In genomic region chr11:69297926-69298777, GRCh38 we compare ENCODE assay signal across 8 cellular contexts. TPM values are rescaled to one million over a fixed set of nuclear protein-coding genes. Genes with fewer than 3 reads are reported as not detected.
A peak's percentile ranks its signal among the peaks of the same experiment; 100 is the strongest.
DNase-seq lines count a peak whose midpoint lies in the region; ATAC-seq lines count a peak whose summit lies in the region.

No MANE protein-coding gene starts in this region.

- H3K27me3 Mint-ChIP-seq in activated CD4-positive, alpha-beta T cell treated with anti-CD3 and anti-CD28 coated beads, Interleukin-2, amount 10 ng/mL, durations not matched to agents 7 days and 5 days: no peaks in the 10 kb centered on the region
- H3K27me3 Mint-ChIP-seq in activated naive CD8-positive, alpha-beta T cell treated with anti-CD3 and anti-CD28 coated beads, Interleukin-2, amount 10 ng/mL, durations not matched to agents 7 days and 5 days: peaks cover 2% of the 10 kb centered on the region

- ATAC-seq in HG02763 (IDR thresholded peaks at IDR 0.05; ENCODE audit: unreplicated experiment): peak; percentile 51
- peak; percentile 29 for ATAC-seq in activated naive CD8-positive, alpha-beta T cell treated with anti-CD3 and anti-CD28 coated beads, Interleukin-2, amount 10 ng/mL, durations not matched to agents 7 days and 5 days (ENCODE audit: low read depth)

- CTCF ChIA-PET in activated CD4-positive, alpha-beta T cell treated with anti-CD3 and anti-CD28 coated beads, Interleukin-2, amount 10 ng/mL, durations not matched to agents 7 days and 5 days (lab: Charles Lee): interaction anchor here (1.0 to 2.2 kb wide), 3 partner anchors 9 to 17 kb away, joined by 3 to 7 read pairs (median 3); no protein-coding TSS in a partner anchor

- H3K4me3 Mint-ChIP-seq in activated CD4-positive, alpha-beta T cell treated with anti-CD3 and anti-CD28 coated beads, Interleukin-2, amount 10 ng/mL, durations not matched to agents 7 days and 5 days: peak overlapping the region; percentile 45
- peak overlapping the region; percentile 87 for H3K4me3 Mint-ChIP-seq in activated naive CD8-positive, alpha-beta T cell treated with anti-CD3 and anti-CD28 coated beads, Interleukin-2, amount 10 ng/mL, durations not matched to agents 7 days and 5 days

- POLR2A ChIA-PET in activated CD4-positive, alpha-beta T cell treated with anti-CD3 and anti-CD28 coated beads, Interleukin-2, amount 10 ng/mL, durations not matched to agents 7 days and 5 days (lab: Charles Lee): interaction anchor here (0.7 to 1.4 kb wide), 2 partner anchors 13 to 1824 kb away, joined by 3 to 4 read pairs; no protein-coding TSS in a partner anchor
- POLR2A ChIA-PET in activated naive CD8-positive, alpha-beta T cell treated with anti-CD3 and anti-CD28 coated beads, Interleukin-2, amount 10 ng/mL, durations not matched to agents 7 days and 5 days (lab: Charles Lee): interaction anchor here (0.6 to 4.3 kb wide), 7 partner anchors 12 to 460 kb away, joined by 3 to 30 read pairs (median 4); partner anchors contain the start of gene LTO1

- peak overlapping the region; percentile 88 for H3K27ac Mint-ChIP-seq in activated CD4-positive, alpha-beta T cell treated with anti-CD3 and anti-CD28 coated beads, Interleukin-2, amount 10 ng/mL, durations not matched to agents 7 days and 5 days
- peak overlapping the region; percentile 98 for H3K27ac Mint-ChIP-seq in activated naive CD8-positive, alpha-beta T cell treated with anti-CD3 and anti-CD28 coated beads, Interleukin-2, amount 10 ng/mL, durations not matched to agents 7 days and 5 days

- peaks cover 55% of the 10 kb centered on the region for H3K4me1 Mint-ChIP-seq in activated CD4-positive, alpha-beta T cell treated with anti-CD3 and anti-CD28 coated beads, Interleukin-2, amount 10 ng/mL, durations not matched to agents 7 days and 5 days
- H3K4me1 Mint-ChIP-seq in activated naive CD8-positive, alpha-beta T cell treated with anti-CD3 and anti-CD28 coated beads, Interleukin-2, amount 10 ng/mL, durations not matched to agents 7 days and 5 days: peaks cover 42% of the 10 kb centered on the region

- H3K9me3 Mint-ChIP-seq in activated CD4-positive, alpha-beta T cell treated with anti-CD3 and anti-CD28 coated beads, Interleukin-2, amount 10 ng/mL, durations not matched to agents 7 days and 5 days: no peaks in the 10 kb centered on the region
- H3K9me3 Mint-ChIP-seq in activated naive CD8-positive, alpha-beta T cell treated with anti-CD3 and anti-CD28 coated beads, Interleukin-2, amount 10 ng/mL, durations not matched to agents 7 days and 5 days: no peaks in the 10 kb centered on the region

- H3K36me3 Mint-ChIP-seq in activated CD4-positive, alpha-beta T cell treated with anti-CD3 and anti-CD28 coated beads, Interleukin-2, amount 10 ng/mL, durations not matched to agents 7 days and 5 days (ENCODE audit: low read depth): peaks cover 3% of the 10 kb centered on the region
- no peaks in the 10 kb centered on the region for H3K36me3 Mint-ChIP-seq in activated naive CD8-positive, alpha-beta T cell treated with anti-CD3 and anti-CD28 coated beads, Interleukin-2, amount 10 ng/mL, durations not matched to agents 7 days and 5 days

- DNase-seq in activated CD4-positive, alpha-beta T cell treated with anti-CD3 and anti-CD28 coated beads, Interleukin-2, amount 10 ng/mL, durations not matched to agents 7 days and 5 days: peak; percentile 42
- no peak for DNase-seq in activated CD4-positive, alpha-beta T cell treated with anti-CD3 and anti-CD28 coated beads for 1 hour
- DNase-seq in NCI-H226 (peak; percentile 98), cardiac septum (ENCODE audit: low spot score) (peak; percentile 93), putamen (ENCODE audit: low spot score) (peak; percentile 47), NCI-H2081 treated with DMSO at 0.1 percent for 48 hours (lab: John Stamatoyannopoulos, UW) (no peak)
- DNase-seq in activated naive CD8-positive, alpha-beta T cell treated with anti-CD3 and anti-CD28 coated beads, Interleukin-2, amount 10 ng/mL, durations not matched to agents 7 days and 5 days: peak; percentile 60

- intact Hi-C loops in cardiac septum (cut with DNase I): loop anchor here (1.0 to 5.0 kb wide), 6 partner anchors 119 to 341 kb away; no protein-coding TSS in a partner anchor

RNA-seq across cellular contexts. Expression of gene MYEOV, which starts 4.2 kb away (rescaled TPM):
- not detected for total RNA-seq in activated CD4-positive, alpha-beta T cell treated with anti-CD3 and anti-CD28 coated beads, Interleukin-2, amount 10 ng/mL, durations not matched to agents 7 days and 5 days
- not detected for total RNA-seq in activated naive CD8-positive, alpha-beta T cell treated with anti-CD3 and anti-CD28 coated beads, Interleukin-2, amount 10 ng/mL, durations not matched to agents 7 days and 5 days
- not detected for total RNA-seq in cardiac septum

Comparison
In these comparisons a context has a peak if more than half of its experiments do, and no peak if none do; other contexts are left out.
1. DNase-seq: peak in activated CD4-positive, alpha-beta T cell treated with anti-CD3 and anti-CD28 coated beads, Interleukin-2, amount 10 ng/mL, durations not matched to agents 7 days and 5 days (single experiment), NCI-H226 (single experiment), activated naive CD8-positive, alpha-beta T cell treated with anti-CD3 and anti-CD28 coated beads, Interleukin-2, amount 10 ng/mL, durations not matched to agents 7 days and 5 days (single experiment), cardiac septum (single experiment) and putamen (single experiment); none in activated CD4-positive, alpha-beta T cell treated with anti-CD3 and anti-CD28 coated beads for 1 hour (single experiment) and NCI-H2081 treated with DMSO at 0.1 percent for 48 hours (single experiment).